8 cellular contexts compared by ENCODE assay signal in the genomic region with DNA sequence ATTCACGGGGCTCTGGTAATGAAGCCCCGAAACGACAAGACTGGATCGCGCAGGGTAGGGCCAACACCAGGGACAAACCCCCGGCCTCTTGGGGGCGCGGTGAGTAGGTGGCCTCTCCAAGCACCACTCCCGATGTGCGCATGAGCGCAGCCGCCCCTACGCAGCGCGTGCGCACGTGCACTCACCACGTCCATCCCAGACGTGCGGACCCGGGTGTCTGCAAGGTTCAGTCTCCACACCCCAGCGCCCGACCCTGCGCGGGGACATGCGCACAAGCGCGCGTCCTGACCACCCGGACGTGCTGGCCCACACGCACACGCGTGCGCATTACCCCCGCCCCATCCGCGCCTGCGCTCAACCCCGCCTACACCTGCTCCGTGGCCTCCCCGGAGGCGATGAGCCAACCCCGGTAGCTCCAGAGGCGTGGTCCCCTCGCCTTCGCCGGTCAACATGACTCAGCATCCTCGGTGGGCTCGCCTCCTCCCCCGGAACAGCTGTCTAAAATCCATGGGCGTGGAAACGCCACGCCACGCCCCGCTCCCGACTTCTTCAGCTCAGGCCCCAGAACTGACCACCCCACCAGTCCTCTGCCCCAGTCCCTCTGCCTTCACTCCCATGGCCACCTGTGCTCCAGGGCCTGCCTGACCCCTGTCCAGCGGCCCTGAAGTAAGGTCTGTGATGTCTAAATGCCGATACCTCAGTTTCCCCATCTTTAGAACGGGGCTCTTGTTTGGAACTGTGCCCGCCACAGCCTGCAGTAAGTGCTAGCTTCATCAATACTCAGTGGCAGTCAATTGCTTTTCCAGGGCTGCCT. TPM values are rescaled to one million over a fixed set of nuclear protein-coding genes. Genes with fewer than 3 reads are reported as not detected.
A peak's percentile ranks its signal among the peaks of the same experiment; 100 is the strongest.
DNase-seq lines count a peak whose midpoint lies in the region; ATAC-seq and TF ChIP-seq lines count a peak whose summit lies in the region.

No MANE protein-coding gene starts in this region.

- peak overlapping the region; percentile 32 to 46 for H3K4me3 ChIP-seq in left lung

- H3K27me3 Mint-ChIP-seq in activated CD4-positive, alpha-beta T cell treated with anti-CD3 and anti-CD28 coated beads, Interleukin-2, amount 10 ng/mL, durations not matched to agents 24 days and 14 days, result no peaks in the 10 kb centered on the region

- H3K27ac Mint-ChIP-seq in activated CD4-positive, alpha-beta T cell treated with anti-CD3 and anti-CD28 coated beads, Interleukin-2, amount 10 ng/mL, durations not matched to agents 24 days and 14 days, result peak overlapping the region; percentile 90

- H3K4me1 ChIP-seq in left lung, result peaks cover 5 to 16% of the 10 kb centered on the region in 2 donors

- no peaks in the 10 kb centered on the region for H3K9me3 ChIP-seq in left lung

- peaks cover 0 to 9% of the 10 kb centered on the region in 2 donors for H3K36me3 ChIP-seq in left lung

- peaks cover 44% of the 10 kb centered on the region for H3K4me1 Mint-ChIP-seq in activated CD4-positive, alpha-beta T cell treated with anti-CD3 and anti-CD28 coated beads, Interleukin-2, amount 10 ng/mL, durations not matched to agents 24 days and 14 days

- peak overlapping the region; percentile 83 for H3K4me3 Mint-ChIP-seq in activated CD4-positive, alpha-beta T cell treated with anti-CD3 and anti-CD28 coated beads, Interleukin-2, amount 10 ng/mL, durations not matched to agents 24 days and 14 days

- H3K27me3 ChIP-seq in left lung, result no peaks in the 10 kb centered on the region

- intact Hi-C loops in activated CD4-positive, alpha-beta T cell treated with anti-CD3 and anti-CD28 coated beads, Interleukin-2, amount 10 ng/mL, durations not matched to agents 24 days and 14 days (cut with micrococcal nuclease), result loop anchor here (1.0 kb wide), 2 partner anchors 9 to 186 kb away; no protein-coding TSS in a partner anchor
- intact Hi-C loops in left lung (cut with DNase I), result no loop called here

- DNase-seq in NCI-H524 treated with DMSO at 0.1 percent for 48 hours (lab: John Stamatoyannopoulos, UW) (peak; percentile 95), dedifferentiated amniotic fluid mesenchymal stem cell (ENCODE audit: extremely low spot score) (peak; percentile 84), left lung (peak; percentile 98 to 99)
- DNase-seq in activated CD4-positive, alpha-beta T cell treated with anti-CD3 and anti-CD28 coated beads, Interleukin-2, amount 10 ng/mL, durations not matched to agents 24 days and 14 days, result peak; percentile 99
- peak; percentile 98 to 99 for DNase-seq in stimulated activated CD4-positive, alpha-beta T cell treated with anti-CD3 and anti-CD28 coated beads, Interleukin-2, amount 100 ng/mL, for 48 hours

- peak; percentile 85; the same call in 1 of the 2 replicates for TF ChIP-seq CTCF in C4-2B (conservative IDR thresholded peaks at IDR 0.05)
- TF ChIP-seq CTCF in left lung (IDR thresholded peaks at IDR 0.05), result peak; percentile 37 to 42

- ATAC-seq in GM19328 (IDR thresholded peaks at IDR 0.05; ENCODE audit: unreplicated experiment) (peak; percentile 87), HG03469 (IDR thresholded peaks at IDR 0.05; ENCODE audit: unreplicated experiment) (peak; percentile 81), left lung (peak; percentile 95)

- no peaks in the 10 kb centered on the region for H3K9me3 Mint-ChIP-seq in activated CD4-positive, alpha-beta T cell treated with anti-CD3 and anti-CD28 coated beads, Interleukin-2, amount 10 ng/mL, durations not matched to agents 24 days and 14 days

- H3K27ac ChIP-seq in C4-2B (peak overlapping the region; percentile 90), left lung (peak overlapping the region; percentile 82 to 90)

- H3K36me3 Mint-ChIP-seq in activated CD4-positive, alpha-beta T cell treated with anti-CD3 and anti-CD28 coated beads, Interleukin-2, amount 10 ng/mL, durations not matched to agents 24 days and 14 days (ENCODE audit: low read depth), result peaks cover 9% of the 10 kb centered on the region

RNA-seq across cellular contexts. Expression of gene GPI, which starts 5.6 kb away (rescaled TPM):
- total RNA-seq in activated CD4-positive, alpha-beta T cell treated with anti-CD3 and anti-CD28 coated beads, Interleukin-2, amount 10 ng/mL, durations not matched to agents 24 days and 14 days, result 592 and 598 TPM in 2 replicates
- 100 to 1,000 TPM; 189 to 248 TPM for total RNA-seq in left lung

RNA-seq across cellular contexts. Expression of gene PDCD2L, which starts 44.9 kb away (rescaled TPM):
- 44.4 and 50.8 TPM in 2 replicates for total RNA-seq in activated CD4-positive, alpha-beta T cell treated with anti-CD3 and anti-CD28 coated beads, Interleukin-2, amount 10 ng/mL, durations not matched to agents 24 days and 14 days
- total RNA-seq in left lung, result 10 to 100 TPM in 1 of 2 donors, 1 to 10 TPM in 1; 5.0 to 11.4 TPM

Comparison
In these comparisons a context has a peak if more than half of its experiments do, and no peak if none do; other contexts are left out.
1. Peak in every context shown above with its lines: DNase-seq, ATAC-seq, H3K4me3 ChIP-seq and H3K27ac ChIP-seq.